In genomic region chr16:84738255-84739038, GRCh38 we compare ENCODE assay signal across 8 cellular contexts. TPM values are rescaled to one million over a fixed set of nuclear protein-coding genes. Genes with fewer than 3 reads are reported as not detected.
DNase-seq lines count a peak whose midpoint lies in the region; ATAC-seq and TF ChIP-seq lines count a peak whose summit lies in the region.

No MANE protein-coding gene starts in this region.

- H3K4me1 ChIP-seq in Karpas-422 (ENCODE audit: low read length), result peaks cover 32% of the 10 kb centered on the region
- peaks cover 24% of the 10 kb centered on the region for H3K4me1 ChIP-seq in parathyroid adenoma
- peaks cover 39 to 58% (median 42%) of the 10 kb centered on the region in 4 donors for H3K4me1 ChIP-seq in upper lobe of left lung

- H3K36me3 Mint-ChIP-seq in activated naive CD4-positive, alpha-beta T cell treated with anti-CD3 and anti-CD28 coated beads, Interleukin-2, amount 10 ng/mL, durations not matched to agents 7 days and 5 days, result peaks cover 26% of the 10 kb centered on the region

- no peaks in the 10 kb centered on the region for H3K27me3 ChIP-seq in Karpas-422 (ENCODE audit: low read length)
- H3K27me3 ChIP-seq in parathyroid adenoma (ENCODE audit: control insufficient read depth, insufficient read depth, low read length), result no peaks in the 10 kb centered on the region
- no peaks in the 10 kb centered on the region for H3K27me3 ChIP-seq in upper lobe of left lung

- H3K27ac ChIP-seq in Karpas-422 (ENCODE audit: low read length) (peak overlapping the region; percentile 40), parathyroid adenoma (peak overlapping the region; percentile 6), upper lobe of left lung (peak overlapping the region in 1 of 4 donors; percentile 32)

- H3K9me2 ChIP-seq in Karpas-422 (replicated peaks; ENCODE audit: insufficient read depth, low read length), result no peaks in the 10 kb centered on the region

- no peak overlapping the region for H3K4me3 ChIP-seq in Karpas-422 (ENCODE audit: low read length)
- no peak overlapping the region for H3K4me3 ChIP-seq in parathyroid adenoma (ENCODE audit: low read depth, low read length)
- no peak overlapping the region for H3K4me3 ChIP-seq in upper lobe of left lung

- DNase-seq in Caki2 (ENCODE audit: low read depth), result peak; percentile 81
- peak; percentile 92 for DNase-seq in Karpas-422
- DNase-seq in SK-N-DZ (ENCODE audit: low spot score), result peak; percentile 79
- peak; percentile 85 for DNase-seq in activated naive CD4-positive, alpha-beta T cell treated with anti-CD3 and anti-CD28 coated beads, Interleukin-2, amount 10 ng/mL, durations not matched to agents 7 days and 5 days
- DNase-seq in globus pallidus (ENCODE audit: low spot score), result peak; percentile 80
- peak in 1 of 2 donors; percentile 79 for DNase-seq in upper lobe of left lung

- TF ChIP-seq POLR2A in upper lobe of left lung (IDR thresholded peaks at IDR 0.05), result no peak

- H3K9ac ChIP-seq in Karpas-422 (ENCODE audit: low read length), result no peak overlapping the region
- no peak overlapping the region for H3K9ac ChIP-seq in parathyroid adenoma

- H3K79me2 ChIP-seq in Karpas-422 (ENCODE audit: low read length) (peaks cover 87% of the 10 kb centered on the region), parathyroid adenoma (peaks cover 51% of the 10 kb centered on the region)

- CTCF ChIA-PET in activated naive CD4-positive, alpha-beta T cell treated with anti-CD3 and anti-CD28 coated beads, Interleukin-2, amount 10 ng/mL, durations not matched to agents 7 days and 5 days (lab: Charles Lee), result interaction anchor here (0.6 to 7.8 kb wide), 32 partner anchors 9 to 235 kb away, joined by 3 to 87 read pairs (median 4); partner anchors contain the start of gene KLHL36

- H3K36me3 ChIP-seq in Karpas-422 (ENCODE audit: insufficient read depth, low read length) (peaks cover 37% of the 10 kb centered on the region; the same call in 1 of the 2 replicates), parathyroid adenoma (ENCODE audit: control insufficient read depth, insufficient read depth, low read length) (no peaks in the 10 kb centered on the region), upper lobe of left lung (peaks cover 0 to 13% (median 0%) of the 10 kb centered on the region in 4 donors)

- H3K9me3 ChIP-seq in Karpas-422 (ENCODE audit: low read length) (no peaks in the 10 kb centered on the region), parathyroid adenoma (ENCODE audit: control insufficient read depth, low read length) (no peaks in the 10 kb centered on the region), upper lobe of left lung (no peaks in the 10 kb centered on the region)

- TF ChIP-seq CTCF in parathyroid adenoma (IDR thresholded peaks at IDR 0.05) (peak; percentile 92), upper lobe of left lung (IDR thresholded peaks at IDR 0.05) (peak; percentile 71 to 91 (median 82))

- no peak overlapping the region for H2AFZ ChIP-seq in Karpas-422 (ENCODE audit: low read length)
- H2AFZ ChIP-seq in parathyroid adenoma, result no peak overlapping the region

- H4K20me1 ChIP-seq in Karpas-422 (ENCODE audit: insufficient read depth, low read depth, low read length), result peaks cover 44% of the 10 kb centered on the region

- H3K27ac Mint-ChIP-seq in activated naive CD4-positive, alpha-beta T cell treated with anti-CD3 and anti-CD28 coated beads, Interleukin-2, amount 10 ng/mL, durations not matched to agents 7 days and 5 days, result peak overlapping the region; percentile 15

- H3K27me3 Mint-ChIP-seq in activated naive CD4-positive, alpha-beta T cell treated with anti-CD3 and anti-CD28 coated beads, Interleukin-2, amount 10 ng/mL, durations not matched to agents 7 days and 5 days, result no peaks in the 10 kb centered on the region

- in situ Hi-C loops in Caki2 (cut with HindIII; ENCODE audit: low pct_unique_long_range_greater_than_20kb, low sequenced_read_pairs), result no loop called here

- 28 to 32% methylated on average over 8 of the region's 8 CpGs for WGBS in upper lobe of left lung, 2 donors

- H3K4me2 ChIP-seq in Karpas-422 (ENCODE audit: low read depth, low read length, poor library complexity, severe bottlenecking) (peak overlapping the region; percentile 10), parathyroid adenoma (ENCODE audit: low read length) (peak overlapping the region; percentile 18)

- ATAC-seq in GM21390 (IDR thresholded peaks at IDR 0.05; ENCODE audit: unreplicated experiment) (peak; percentile 74), upper lobe of left lung (ENCODE audit: low FRiP score in 2 of 2) (peak; percentile 86 to 91)

- H3K9me3 Mint-ChIP-seq in activated naive CD4-positive, alpha-beta T cell treated with anti-CD3 and anti-CD28 coated beads, Interleukin-2, amount 10 ng/mL, durations not matched to agents 7 days and 5 days, result no peaks in the 10 kb centered on the region

- peaks cover 60% of the 10 kb centered on the region for H3K4me1 Mint-ChIP-seq in activated naive CD4-positive, alpha-beta T cell treated with anti-CD3 and anti-CD28 coated beads, Interleukin-2, amount 10 ng/mL, durations not matched to agents 7 days and 5 days

- no peak for TF ChIP-seq EP300 in upper lobe of left lung (IDR thresholded peaks at IDR 0.05)

- H3K4me3 Mint-ChIP-seq in activated naive CD4-positive, alpha-beta T cell treated with anti-CD3 and anti-CD28 coated beads, Interleukin-2, amount 10 ng/mL, durations not matched to agents 7 days and 5 days, result no peak overlapping the region

RNA-seq across cellular contexts. Expression of gene USP10, which starts 38.6 kb away (rescaled TPM):
- total RNA-seq in Caki2 (2014; rRNA removed; shearing (Covaris generic); ENCODE audit: low replicate concordance), result 45.3 and 57.0 TPM in 2 replicates
- 56.0 and 79.9 TPM in 2 replicates for total RNA-seq in Karpas-422 (2014; rRNA removed; shearing (Covaris generic); ENCODE audit: low replicate concordance)
- 57.4 and 58.4 TPM in 2 replicates for polyA plus RNA-seq in SK-N-DZ (2014; cell fraction: cytosol; rRNA removed)
- polyA plus RNA-seq in SK-N-DZ (2014; cell fraction: nucleus; rRNA removed), result 56.1 and 63.8 TPM in 2 replicates
- 10 to 100 TPM; 40.9 to 64.7 (median 51.5) TPM for total RNA-seq in upper lobe of left lung
